In genomic region chr16:67872631-67873434, GRCh38 we compare ENCODE assay signal across 8 cellular contexts. TPM values are rescaled to one million over a fixed set of nuclear protein-coding genes. Genes with fewer than 3 reads are reported as not detected.
DNase-seq lines count a peak whose midpoint lies in the region; ATAC-seq and TF ChIP-seq lines count a peak whose summit lies in the region.

TSS of gene EDC4 (plus strand) at chr16:67873052. CDS start at chr16:67873262, 210 bp downstream.

- H3K4me1 ChIP-seq in hepatocyte (ENCODE audit: insufficient read depth) (peaks cover 10% of the 10 kb centered on the region), aorta (ENCODE audit: control insufficient read depth in 1 of 2, insufficient read depth in 2 of 2, low read length in 2 of 2) (peaks cover 0 to 2% of the 10 kb centered on the region in 2 donors)

- WGBS in hepatocyte (ENCODE audit: low lambda C conversion rate, missing lambda C conversion rate) = 7% methylated on average over 35 of the region's 72 CpGs
- WGBS in aorta, 2 donors = 1% methylated on average over 47 to 72 of the region's 72 CpGs

- intact Hi-C loops in aorta (cut with DNase I) = no loop called here

- ATAC-seq in aorta (ENCODE audit: low FRiP score) = peak; percentile 94

- H3K79me2 ChIP-seq in hepatocyte = peaks cover 45% of the 10 kb centered on the region

- H3K27ac ChIP-seq in hepatocyte = peak within 1 kb of the TSS; percentile 88
- H3K27ac ChIP-seq in aorta (ENCODE audit: low read depth in 1 of 2, low read length in 2 of 2) = peak within 1 kb of the TSS in 1 of 2 donors; percentile 45

- no peaks in the 10 kb centered on the region for H3K9me2 ChIP-seq in hepatocyte (replicated peaks; ENCODE audit: insufficient read depth)

- H3K27me3 ChIP-seq in MG63 (no peaks in the 10 kb centered on the region), hepatocyte (no peaks in the 10 kb centered on the region), aorta (ENCODE audit: control insufficient read depth in 1 of 2, insufficient read depth in 2 of 2, low read length in 1 of 2) (no peaks in the 10 kb centered on the region)

- DNase-seq in GM04504 (ENCODE audit: low read depth) = peak; percentile 56
- DNase-seq in H4 (ENCODE audit: low spot score) = peak; percentile 48
- DNase-seq in MG63 = peak; percentile 78
- DNase-seq in T1000 (lab: John Stamatoyannopoulos, UW) = peak; percentile 52
- peak; percentile 91 for DNase-seq in astrocyte of the hippocampus (ENCODE audit: low read depth, low spot score)
- DNase-seq in hepatocyte (ENCODE audit: low spot score) = peak; percentile 89
- DNase-seq in retina = peak; percentile 90
- peak; percentile 93 to 95 for DNase-seq in aorta

- H3K4me2 ChIP-seq in hepatocyte = peak within 1 kb of the TSS; percentile 86

- H3K9me3 ChIP-seq in MG63 (no peaks in the 10 kb centered on the region), hepatocyte (ENCODE audit: low read depth) (no peaks in the 10 kb centered on the region), aorta (ENCODE audit: control insufficient read depth, low read length) (no peaks in the 10 kb centered on the region)

- H3K36me3 ChIP-seq in MG63 (peaks cover 21% of the 10 kb centered on the region), hepatocyte (replicated peaks; ENCODE audit: insufficient read depth, low read depth) (no peaks in the 10 kb centered on the region), aorta (ENCODE audit: control insufficient read depth in 1 of 2, insufficient read depth in 2 of 2, low read length in 1 of 2) (peaks cover 3 to 13% of the 10 kb centered on the region in 2 donors)

- peaks cover 17% of the 10 kb centered on the region for H4K20me1 ChIP-seq in hepatocyte (ENCODE audit: insufficient read depth, poor library complexity, severe bottlenecking)

- H3K4me3 ChIP-seq in MG63 (peak within 1 kb of the TSS; percentile 74), hepatocyte (peak within 1 kb of the TSS; percentile 94), aorta (ENCODE audit: low read length in 2 of 2) (peak within 1 kb of the TSS; percentile 85 to 89)

- H2AFZ ChIP-seq in hepatocyte = peak within 1 kb of the TSS; percentile 95

- TF ChIP-seq CTCF in hepatocyte (IDR thresholded peaks at IDR 0.05; ENCODE audit: poor library complexity) = no peak

RNA-seq across cellular contexts. Expression of gene EDC4, which starts in this region (rescaled TPM):
- total RNA-seq in H4 (2014; rRNA removed; shearing (Covaris generic)) = 28.3 and 35.3 TPM in 2 replicates
- total RNA-seq in MG63 (2014; rRNA removed; shearing (Covaris generic); ENCODE audit: low replicate concordance) = 19.8 and 38.6 TPM in 2 replicates
- total RNA-seq in hepatocyte (41.1 and 46.3 TPM in 2 replicates), aorta (10 to 100 TPM; 46.9 to 53.2 TPM)
- polyA plus RNA-seq in hepatocyte (59.0 and 76.7 TPM in 2 replicates), aorta (10 to 100 TPM; 14.4 to 66.4 TPM)
